1 cellular context compared by ENCODE assay signal in the genomic region with DNA sequence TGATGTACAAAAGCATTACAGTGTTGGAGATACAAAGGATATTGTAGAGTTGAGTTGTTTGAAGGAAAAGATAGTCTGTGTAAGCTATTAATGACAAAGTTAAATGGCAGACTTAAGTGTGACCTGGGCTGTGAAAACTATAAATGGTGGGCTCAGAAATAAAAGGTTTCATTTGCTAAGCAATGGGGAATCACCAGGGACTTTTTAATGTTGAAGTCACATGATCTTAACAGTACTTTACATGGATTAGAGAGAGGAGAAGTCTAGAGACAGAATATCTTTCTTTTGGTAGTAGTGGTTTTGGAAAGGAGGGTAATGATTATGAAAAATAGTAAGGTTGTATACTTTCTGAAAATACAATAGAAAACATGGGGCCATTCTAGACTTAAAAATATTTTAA.
TF ChIP-seq lines count a peak whose summit lies in the region.

No MANE protein-coding gene starts in this region.

TF ChIP-seq in GM23338, 12 proteins besides CTCF, POLR2A, EP300 and RAD21 (continued from another document):
- TF ChIP-seq ZNF462 (CRISPR knock-in tag; IDR thresholded peaks at IDR 0.05) (no peak), JUNB (IDR thresholded peaks at IDR 0.05; ENCODE audit: unreplicated experiment) (no peak), EZH2phosphoT487 (IDR thresholded peaks at IDR 0.05; ENCODE audit: unreplicated experiment) (no peak), POLR2AphosphoS5 (IDR thresholded peaks at IDR 0.05; ENCODE audit: low read depth) (no peak), STAT1 (IDR thresholded peaks at IDR 0.05; ENCODE audit: unreplicated experiment) (no peak)
- TF ChIP-seq, protein P1, sequence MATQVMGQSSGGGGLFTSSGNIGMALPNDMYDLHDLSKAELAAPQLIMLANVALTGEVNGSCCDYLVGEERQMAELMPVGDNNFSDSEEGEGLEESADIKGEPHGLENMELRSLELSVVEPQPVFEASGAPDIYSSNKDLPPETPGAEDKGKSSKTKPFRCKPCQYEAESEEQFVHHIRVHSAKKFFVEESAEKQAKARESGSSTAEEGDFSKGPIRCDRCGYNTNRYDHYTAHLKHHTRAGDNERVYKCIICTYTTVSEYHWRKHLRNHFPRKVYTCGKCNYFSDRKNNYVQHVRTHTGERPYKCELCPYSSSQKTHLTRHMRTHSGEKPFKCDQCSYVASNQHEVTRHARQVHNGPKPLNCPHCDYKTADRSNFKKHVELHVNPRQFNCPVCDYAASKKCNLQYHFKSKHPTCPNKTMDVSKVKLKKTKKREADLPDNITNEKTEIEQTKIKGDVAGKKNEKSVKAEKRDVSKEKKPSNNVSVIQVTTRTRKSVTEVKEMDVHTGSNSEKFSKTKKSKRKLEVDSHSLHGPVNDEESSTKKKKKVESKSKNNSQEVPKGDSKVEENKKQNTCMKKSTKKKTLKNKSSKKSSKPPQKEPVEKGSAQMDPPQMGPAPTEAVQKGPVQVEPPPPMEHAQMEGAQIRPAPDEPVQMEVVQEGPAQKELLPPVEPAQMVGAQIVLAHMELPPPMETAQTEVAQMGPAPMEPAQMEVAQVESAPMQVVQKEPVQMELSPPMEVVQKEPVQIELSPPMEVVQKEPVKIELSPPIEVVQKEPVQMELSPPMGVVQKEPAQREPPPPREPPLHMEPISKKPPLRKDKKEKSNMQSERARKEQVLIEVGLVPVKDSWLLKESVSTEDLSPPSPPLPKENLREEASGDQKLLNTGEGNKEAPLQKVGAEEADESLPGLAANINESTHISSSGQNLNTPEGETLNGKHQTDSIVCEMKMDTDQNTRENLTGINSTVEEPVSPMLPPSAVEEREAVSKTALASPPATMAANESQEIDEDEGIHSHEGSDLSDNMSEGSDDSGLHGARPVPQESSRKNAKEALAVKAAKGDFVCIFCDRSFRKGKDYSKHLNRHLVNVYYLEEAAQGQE (IDR thresholded peaks at IDR 0.05; ENCODE audit: unreplicated experiment): no peak
